Comparison of ENCODE assay signal across 11 cellular contexts in genomic region chr12:1972856-1973317, GRCh38. TPM values are rescaled to one million over a fixed set of nuclear protein-coding genes. Genes with fewer than 3 reads are reported as not detected.
DNase-seq lines count a peak whose midpoint lies in the region; ATAC-seq and TF ChIP-seq lines count a peak whose summit lies in the region.
"Had no signal": no experiment of that assay in that cellular context is flagged by ENCODE, and none has a peak within 500 bp of the region (broad histone marks: within the 10 kb centered on the region; RNA-seq: fewer than 3 reads in every experiment).

No MANE protein-coding gene starts in this region.

- H3K27me3 ChIP-seq in uterus, result no peaks in the 10 kb centered on the region

- peak; percentile 63 for ATAC-seq in Right ventricle myocardium superior (ENCODE audit: poor library complexity)
- peak; percentile 69 for ATAC-seq in omental fat pad (ENCODE audit: low FRiP score)
- no peak for ATAC-seq in GM19023 (IDR thresholded peaks at IDR 0.05; ENCODE audit: unreplicated experiment)

- TF ChIP-seq POLR2A in uterus (IDR thresholded peaks at IDR 0.05), result peak; percentile 33 to 45

- peaks cover 15% of the 10 kb centered on the region for H3K4me1 Mint-ChIP-seq in progenitor cell of endocrine pancreas (ENCODE audit: low read depth)
- H3K4me1 Mint-ChIP-seq in type B pancreatic cell (ENCODE audit: unreplicated experiment), result peaks cover 5% of the 10 kb centered on the region

- H3K27ac Mint-ChIP-seq in progenitor cell of endocrine pancreas, result no peak overlapping the region
- no peak overlapping the region for H3K27ac Mint-ChIP-seq in type B pancreatic cell

- H3K9me3 Mint-ChIP-seq in progenitor cell of endocrine pancreas (ENCODE audit: low read depth) (no peaks in the 10 kb centered on the region), type B pancreatic cell (no peaks in the 10 kb centered on the region)

- H3K36me3 ChIP-seq in uterus, result no peaks in the 10 kb centered on the region

- H3K4me3 Mint-ChIP-seq in progenitor cell of endocrine pancreas (ENCODE audit: low read depth) (no peak overlapping the region), type B pancreatic cell (no peak overlapping the region)

- H3K36me3 Mint-ChIP-seq in progenitor cell of endocrine pancreas (ENCODE audit: insufficient read depth) (peaks cover 10% of the 10 kb centered on the region), type B pancreatic cell (peaks cover 33% of the 10 kb centered on the region)

- H3K27ac ChIP-seq in uterus, result peak overlapping the region; percentile 90 to 97
- H3K27ac ChIP-seq: parathyroid adenoma had no signal

- intact Hi-C loops in Right ventricle myocardium superior (cut with DNase I), result loop anchor here (5.0 kb wide), 1 partner anchor 64 kb away; no protein-coding TSS in a partner anchor
- intact Hi-C loops in uterus (cut with DNase I; ENCODE audit: low total_unique reads), result loop anchor here (10.0 kb wide), 1 partner anchor 62 kb away; no protein-coding TSS in a partner anchor

- no peak overlapping the region for H3K4me3 ChIP-seq in uterus

- H3K9me3 ChIP-seq in uterus, result no peaks in the 10 kb centered on the region

- no peak for TF ChIP-seq CTCF in omental fat pad (IDR thresholded peaks at IDR 0.05)
- no peak for TF ChIP-seq CTCF in uterus (IDR thresholded peaks at IDR 0.05)
- no peak for TF ChIP-seq CTCF in progenitor cell of endocrine pancreas (IDR thresholded peaks at IDR 0.05; ENCODE audit: unreplicated experiment)
- TF ChIP-seq CTCF in type B pancreatic cell (conservative IDR thresholded peaks at IDR 0.05), result no peak

- DNase-seq in amniotic epithelial cell (ENCODE audit: low read depth), result peak; percentile 85
- DNase-seq in Right ventricle myocardium superior, result peak; percentile 67
- no peak for DNase-seq in omental fat pad (ENCODE audit: low spot score)
- DNase-seq in uterus, result peak; percentile 69 to 87
- no peak for DNase-seq in progenitor cell of endocrine pancreas (ENCODE audit: low spot score, unreplicated experiment)
- DNase-seq in type B pancreatic cell (ENCODE audit: extremely low spot score, unreplicated experiment), result no peak
- DNase-seq: Karpas-422; NK-92 treated with Interleukin-12 subunit alpha and Interleukin-12 subunit beta, amount 100 ng/mL, for 24 hours had no signal

- no peaks in the 10 kb centered on the region for H3K27me3 Mint-ChIP-seq in progenitor cell of endocrine pancreas
- H3K27me3 Mint-ChIP-seq in type B pancreatic cell, result no peaks in the 10 kb centered on the region

- peaks cover 0 to 29% of the 10 kb centered on the region in 2 donors for H3K4me1 ChIP-seq in uterus
- H3K4me1 ChIP-seq: parathyroid adenoma had no signal

RNA-seq across cellular contexts. Expression of gene DCP1B, which starts 31.4 kb away (rescaled TPM):
- total RNA-seq in Right ventricle myocardium superior, result 1.6 TPM
- total RNA-seq in omental fat pad, result 10 to 100 TPM in 2 of 4 donors, 1 to 10 TPM in 2; 7.2 to 19.2 (median 9.9) TPM
- total RNA-seq in uterus, result 10 to 100 TPM; 13.6 to 34.4 (median 20.7) TPM
- 31.5 and 32.6 TPM in 2 replicates for total RNA-seq in progenitor cell of endocrine pancreas
- 22.3 and 29.8 TPM in 2 replicates for total RNA-seq in type B pancreatic cell (ENCODE audit: low replicate concordance)

RNA-seq across cellular contexts. Expression of gene CACNA2D4, which starts 54.4 kb away (rescaled TPM):
- 1.0 TPM for total RNA-seq in Right ventricle myocardium superior
- total RNA-seq in omental fat pad, result 10 to 100 TPM in 1 of 4 donors, 1 to 10 TPM in 3; 3.9 to 13.0 (median 6.8) TPM
- total RNA-seq in uterus, result 1 to 10 TPM in 3 of 4 donors, not detected in 1; 2.6 to 4.1 (median 4.0) TPM
- total RNA-seq in progenitor cell of endocrine pancreas, result 0.34 and 0.58 TPM in 2 replicates
- 0.87 and 1.1 TPM in 2 replicates for total RNA-seq in type B pancreatic cell (ENCODE audit: low replicate concordance)
- total RNA-seq: frontal cortex had no signal

Comparison
In these comparisons a context has a peak if more than half of its experiments do, and no peak if none do; other contexts are left out.
1. DNase-seq: peak in amniotic epithelial cell (single experiment), Right ventricle myocardium superior (single experiment) and uterus (2 of 2); none in omental fat pad (single experiment), progenitor cell of endocrine pancreas (single experiment) and type B pancreatic cell (single experiment).